ENCODE assay signal across 28 cellular contexts in the genomic region with DNA sequence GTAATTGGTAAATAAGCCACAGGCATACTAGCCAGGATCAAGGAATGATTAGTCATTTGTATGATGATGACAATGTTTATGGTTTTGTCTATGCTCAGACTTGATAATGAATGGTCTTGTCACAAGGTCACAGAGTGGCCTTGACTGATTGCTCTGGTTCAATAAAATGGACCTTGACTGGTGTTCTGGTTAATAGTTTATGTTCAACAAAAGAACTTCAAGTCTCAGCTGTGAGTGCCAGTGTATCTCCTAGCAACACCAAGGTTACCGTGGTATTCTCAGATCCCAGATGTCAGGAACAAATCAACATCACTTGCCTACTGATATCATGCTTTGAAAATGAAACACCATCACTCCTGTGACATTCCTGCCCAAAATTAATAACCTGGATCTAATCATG. TPM values are rescaled to one million over a fixed set of nuclear protein-coding genes. Genes with fewer than 3 reads are reported as not detected.
DNase-seq lines count a peak whose midpoint lies in the region; ATAC-seq, FAIRE-seq and TF ChIP-seq lines count a peak whose summit lies in the region.
"Had no signal": no experiment of that assay in that cellular context is flagged by ENCODE, and none has a peak within 500 bp of the region (broad histone marks: within the 10 kb centered on the region; RNA-seq: fewer than 3 reads in every experiment).

No MANE protein-coding gene starts in this region.

- no peaks in the 10 kb centered on the region for H3K36me3 Mint-ChIP-seq in progenitor cell of endocrine pancreas (ENCODE audit: insufficient read depth)
- H3K36me3 Mint-ChIP-seq in activated T-helper 1 cell treated with anti-CD3 and anti-CD28 coated beads, Interleukin-12 subunit alpha, Interleukin-12 subunit beta, Interleukin-2, Interleukin-4 antibody, amounts not matched to agents 30 ng/mL and 10 ng/mL and 1 ng/mL, durations not matched to agents 14 hours and 24 hours and 36 hours (ENCODE audit: low read depth), result no peaks in the 10 kb centered on the region
- H3K36me3 Mint-ChIP-seq: CD14-positive monocyte; CD8-positive, alpha-beta memory T cell; T-cell had no signal

- TF ChIP-seq POLR2A in K562 (conservative IDR thresholded peaks at IDR 0.05), result no peak

- FAIRE-seq in K562 (lab: Jason Lieb, UNC), result no peak
- FAIRE-seq: GM18507, HTR-8/SVneo had no signal

- peaks cover 20% of the 10 kb centered on the region for H3K4me1 Mint-ChIP-seq in progenitor cell of endocrine pancreas (ENCODE audit: low read depth)
- H3K4me1 Mint-ChIP-seq in activated T-helper 1 cell treated with anti-CD3 and anti-CD28 coated beads, Interleukin-12 subunit alpha, Interleukin-12 subunit beta, Interleukin-2, Interleukin-4 antibody, amounts not matched to agents 30 ng/mL and 10 ng/mL and 1 ng/mL, durations not matched to agents 14 hours and 24 hours and 36 hours (ENCODE audit: low read depth), result no peaks in the 10 kb centered on the region
- H3K4me1 Mint-ChIP-seq: CD14-positive monocyte; CD8-positive, alpha-beta memory T cell; T-cell had no signal

- TF ChIP-seq CTCF in K562 (IDR thresholded peaks at IDR 0.05 in 2 of 3, conservative IDR thresholded peaks at IDR 0.05 in 1 of 3; ENCODE audit: insufficient read depth in 2 of 3, low read depth in 1 of 3, low read length in 3 of 3), result no peak
- TF ChIP-seq CTCF in hepatocyte (IDR thresholded peaks at IDR 0.05; ENCODE audit: poor library complexity), result no peak
- TF ChIP-seq CTCF in progenitor cell of endocrine pancreas (IDR thresholded peaks at IDR 0.05; ENCODE audit: unreplicated experiment), result no peak

- POLR2A ChIA-PET in K562 (lab: Yijun Ruan, JAX), result no interaction called here

- H3K9me1 ChIP-seq in K562 (ENCODE audit: control insufficient read depth, insufficient read depth, low read length), result no peaks in the 10 kb centered on the region

- H3K4me2 ChIP-seq in K562 (ENCODE audit: insufficient read depth, low read length), result no peak overlapping the region
- no peak overlapping the region for H3K4me2 ChIP-seq in hepatocyte
- H3K4me2 ChIP-seq: PC-9 had no signal

- no peaks in the 10 kb centered on the region for H3K9me3 Mint-ChIP-seq in progenitor cell of endocrine pancreas (ENCODE audit: low read depth)
- no peaks in the 10 kb centered on the region for H3K9me3 Mint-ChIP-seq in activated T-helper 1 cell treated with anti-CD3 and anti-CD28 coated beads, Interleukin-12 subunit alpha, Interleukin-12 subunit beta, Interleukin-2, Interleukin-4 antibody, amounts not matched to agents 30 ng/mL and 10 ng/mL and 1 ng/mL, durations not matched to agents 14 hours and 24 hours and 36 hours
- H3K9me3 Mint-ChIP-seq: CD8-positive, alpha-beta memory T cell; H9; T-cell had no signal

- no TSS peak for BruUV-seq in K562 (replicated peaks; lab: Mats Ljungman, UMichigan)

- H3K4me3 Mint-ChIP-seq in progenitor cell of endocrine pancreas (ENCODE audit: low read depth), result no peak overlapping the region
- H3K4me3 Mint-ChIP-seq in activated T-helper 1 cell treated with anti-CD3 and anti-CD28 coated beads, Interleukin-12 subunit alpha, Interleukin-12 subunit beta, Interleukin-2, Interleukin-4 antibody, amounts not matched to agents 30 ng/mL and 10 ng/mL and 1 ng/mL, durations not matched to agents 14 hours and 24 hours and 36 hours, result no peak overlapping the region
- H3K4me3 Mint-ChIP-seq: CD14-positive monocyte; CD8-positive, alpha-beta memory T cell; H9; T-cell had no signal

- H2AFZ ChIP-seq in K562 (ENCODE audit: low read depth, low read length) (no peak overlapping the region), hepatocyte (no peak overlapping the region)
- H2AFZ ChIP-seq: GM23248, PC-9 had no signal

- 0% methylated on average over 1 of the region's 1 CpG for WGBS in K562 (ENCODE audit: insufficient coverage, low coverage, missing lambda C conversion rate)
- WGBS in hepatocyte (ENCODE audit: low lambda C conversion rate, missing lambda C conversion rate), result 16% methylated on average over 1 of the region's 1 CpG

- peak; percentile 29 for DNase-seq in Caki2 (ENCODE audit: low read depth)
- DNase-seq in K562 (ENCODE audit: extremely low read depth in 1 of 4, low spot score in 3 of 4), result no peak
- DNase-seq in hepatocyte (ENCODE audit: low spot score), result peak; percentile 17
- no peak for DNase-seq in progenitor cell of endocrine pancreas (ENCODE audit: low spot score, unreplicated experiment)
- no peak for DNase-seq in NCI-H2081 treated with DMSO at 0.1 percent for 48 hours (lab: John Stamatoyannopoulos, UW)
- DNase-seq in activated T-helper 1 cell treated with anti-CD3 and anti-CD28 coated beads, Interleukin-12 subunit alpha, Interleukin-12 subunit beta, Interleukin-2, Interleukin-4 antibody, amounts not matched to agents 30 ng/mL and 10 ng/mL and 1 ng/mL, durations not matched to agents 14 hours and 24 hours and 36 hours (ENCODE audit: low spot score), result no peak
- DNase-seq: BE2C; Calu3; CD8-positive, alpha-beta memory T cell; GM23248; H9; KG1; MM.1S; NCI-H1694 treated with DMSO at 0.1 percent for 48 hours; NCI-H2107; NCI-H446 treated with DMSO at 0.1 percent for 48 hours; NCI-H526; NCI-H82; NK-92 treated with Interleukin-12 subunit alpha and Interleukin-12 subunit beta, amount 100 ng/mL, for 24 hours; PC-9; T-cell had no signal

- no peak overlapping the region for H3K9ac ChIP-seq in K562 (ENCODE audit: insufficient read depth in 1 of 2, low read depth in 2 of 2, low read length in 2 of 2)
- H3K9ac ChIP-seq: GM23248 had no signal

- TF ChIP-seq RAD21 in K562 (CRISPR knock-in tag; conservative IDR thresholded peaks at IDR 0.05 in 1 of 2, IDR thresholded peaks at IDR 0.05 in 1 of 2), result no peak

- H4K20me1 ChIP-seq in K562 (replicated peaks; ENCODE audit: control insufficient read depth, insufficient read depth, low read length) (no peaks in the 10 kb centered on the region), hepatocyte (ENCODE audit: insufficient read depth, poor library complexity, severe bottlenecking) (no peaks in the 10 kb centered on the region)

- H3K79me2 ChIP-seq in K562 (ENCODE audit: control insufficient read depth, insufficient read depth, low read length), result no peaks in the 10 kb centered on the region
- H3K79me2 ChIP-seq in hepatocyte, result no peaks in the 10 kb centered on the region

- H3K27ac Mint-ChIP-seq in progenitor cell of endocrine pancreas, result peak overlapping the region; percentile 13
- no peak overlapping the region for H3K27ac Mint-ChIP-seq in activated T-helper 1 cell treated with anti-CD3 and anti-CD28 coated beads, Interleukin-12 subunit alpha, Interleukin-12 subunit beta, Interleukin-2, Interleukin-4 antibody, amounts not matched to agents 30 ng/mL and 10 ng/mL and 1 ng/mL, durations not matched to agents 14 hours and 24 hours and 36 hours
- H3K27ac Mint-ChIP-seq: CD14-positive monocyte; CD8-positive, alpha-beta memory T cell; H9; T-cell had no signal

- no peaks in the 10 kb centered on the region for H3K9me2 ChIP-seq in hepatocyte (replicated peaks; ENCODE audit: insufficient read depth)

- H3K27ac ChIP-seq in K562 (ENCODE audit: extremely low read depth, low read depth, low read length), result no peak overlapping the region
- H3K27ac ChIP-seq in hepatocyte, result no peak overlapping the region
- H3K27ac ChIP-seq: GM23248, PC-9, SJSA1 had no signal

- H3K27me3 Mint-ChIP-seq in progenitor cell of endocrine pancreas, result peaks cover 3% of the 10 kb centered on the region
- peaks cover 16% of the 10 kb centered on the region for H3K27me3 Mint-ChIP-seq in activated T-helper 1 cell treated with anti-CD3 and anti-CD28 coated beads, Interleukin-12 subunit alpha, Interleukin-12 subunit beta, Interleukin-2, Interleukin-4 antibody, amounts not matched to agents 30 ng/mL and 10 ng/mL and 1 ng/mL, durations not matched to agents 14 hours and 24 hours and 36 hours (ENCODE audit: insufficient read depth)

- H3K4me3 ChIP-seq in K562 (no peak overlapping the region), hepatocyte (no peak overlapping the region)
- H3K4me3 ChIP-seq: GM23248, PC-9, SJSA1 had no signal

- in situ Hi-C loops in Caki2 (cut with HindIII; ENCODE audit: low pct_unique_long_range_greater_than_20kb, low sequenced_read_pairs), result no loop called here
- in situ Hi-C loops in K562 (cut with MboI), result no loop called here

- intact Hi-C loops in K562 (cut with micrococcal nuclease), result no loop called here
- intact Hi-C loops in activated T-helper 1 cell treated with anti-CD3 and anti-CD28 coated beads, Interleukin-12 subunit alpha, Interleukin-12 subunit beta, Interleukin-2, Interleukin-4 antibody, amounts not matched to agents 30 ng/mL and 10 ng/mL and 1 ng/mL, durations not matched to agents 14 hours and 24 hours and 36 hours (cut with micrococcal nuclease), result no loop called here

- H3K4me1 ChIP-seq in K562 (replicated peaks in 1 of 2; ENCODE audit: control insufficient read depth in 2 of 2, insufficient read depth in 2 of 2, low read length in 2 of 2), result no peaks in the 10 kb centered on the region
- no peaks in the 10 kb centered on the region for H3K4me1 ChIP-seq in hepatocyte (ENCODE audit: insufficient read depth)
- H3K4me1 ChIP-seq: BE2C, SJSA1 had no signal

- ATAC-seq in K562 (no peak), GM19397 (IDR thresholded peaks at IDR 0.05; ENCODE audit: unreplicated experiment) (no peak)
- ATAC-seq: Right ventricle myocardium inferior, T-cell had no signal

- CTCF ChIA-PET in K562 (lab: Yijun Ruan, JAX; ENCODE audit: low intra/inter-chr PET ratio), result no interaction called here

- H3K27me3 ChIP-seq in K562 (ENCODE audit: control insufficient read depth in 2 of 2, insufficient read depth in 2 of 2, low read length in 2 of 2), result no peaks in the 10 kb centered on the region; a peak in 1 of 5 replicates
- H3K27me3 ChIP-seq in hepatocyte, result no peaks in the 10 kb centered on the region
- H3K27me3 ChIP-seq: BE2C, SJSA1 had no signal

- no peak for TF ChIP-seq EP300 in K562 (IDR thresholded peaks at IDR 0.05; ENCODE audit: low read length)

- H3K9me3 ChIP-seq in K562 (replicated peaks; ENCODE audit: control insufficient read depth, insufficient read depth, low read depth, low read length) (no peaks in the 10 kb centered on the region), hepatocyte (ENCODE audit: low read depth) (no peaks in the 10 kb centered on the region)
- H3K9me3 ChIP-seq: BE2C, SJSA1 had no signal

- H3K36me3 ChIP-seq in K562 (ENCODE audit: control insufficient read depth, insufficient read depth, low read length), result no peaks in the 10 kb centered on the region
- H3K36me3 ChIP-seq in hepatocyte (replicated peaks; ENCODE audit: insufficient read depth, low read depth), result no peaks in the 10 kb centered on the region
- H3K36me3 ChIP-seq: BE2C, SJSA1 had no signal

RNA-seq across cellular contexts. Expression of a gene that starts 16.3 kb away (rescaled TPM):
- 0.17 TPM in 2 replicates for total RNA-seq in Caki2 (2014; rRNA removed; shearing (Covaris generic); ENCODE audit: low replicate concordance)
- total RNA-seq in K562 (2011; cell fraction: chromatin; rRNA removed; ENCODE audit: low replicate concordance), result not detected in 2 replicates
- not detected in 2 replicates for total RNA-seq in K562 (2011; cell fraction: nucleolus; rRNA removed)
- not detected in 2 replicates for total RNA-seq in K562 (2011; cell fraction: nucleoplasm; rRNA removed)
- total RNA-seq in K562 (2014; rRNA removed), result 0.41 and 0.45 TPM in 2 replicates
- not detected in 2 replicates for total RNA-seq in K562 (2014; rRNA removed; fragmentation: Illumina TruSeq; extraction: Trizol)
- total RNA-seq in K562 (2015; rRNA removed; fragmentation: Illumina TruSeq; extraction: Trizol), result not detected in 2 replicates
- 0.07 and 0.09 TPM in 2 replicates for total RNA-seq in K562 (2021)
- polyA plus RNA-seq in K562 (2011; rRNA removed), result 0.07 TPM in 1 of 2 replicates, not detected in the other
- polyA plus RNA-seq in K562 (2011; cell fraction: cytosol; rRNA removed), result not detected in 2 replicates
- not detected in 2 replicates for polyA plus RNA-seq in K562 (2011; cell fraction: nucleus; rRNA removed)
- polyA plus RNA-seq in K562 (2012), result 0.08 TPM in 1 of 2 replicates, not detected in the other
- 0.09 TPM in 1 of 2 replicates, not detected in the other for polyA plus RNA-seq in K562 (2014; fragmentation: Illumina TruSeq; extraction: Trizol)
- under 1 TPM in 1 of 2 experiments, not detected in 1; 0.03 TPM for polyA plus RNA-seq in K562 (2014; fragmentation: Nextera tagmentation; extraction: Ambion mirVana)
- polyA plus RNA-seq in K562 (2014; rRNA removed), result 0.27 TPM in 1 of 2 replicates, not detected in the other
- not detected in 2 replicates for polyA minus RNA-seq in K562 (2011; rRNA and poly(A)+ RNA removed)
- not detected in 2 replicates for polyA minus RNA-seq in K562 (2011; cell fraction: cytosol; rRNA and poly(A)+ RNA removed)
- polyA minus RNA-seq in K562 (2011; cell fraction: nucleus; rRNA and poly(A)+ RNA removed), result not detected in 2 replicates
- total RNA-seq in hepatocyte, result 3.5 and 4.7 TPM in 2 replicates
- polyA plus RNA-seq in hepatocyte, result 2.6 and 4.4 TPM in 2 replicates
- total RNA-seq in progenitor cell of endocrine pancreas, result 22.6 and 23.3 TPM in 2 replicates
- total RNA-seq in activated T-helper 1 cell treated with anti-CD3 and anti-CD28 coated beads, Interleukin-12 subunit alpha, Interleukin-12 subunit beta, Interleukin-2, Interleukin-4 antibody, amounts not matched to agents 30 ng/mL and 10 ng/mL and 1 ng/mL, durations not matched to agents 14 hours and 24 hours and 36 hours, result not detected in 2 replicates
- total RNA-seq: CD8-positive, alpha-beta memory T cell; GM23248; Right ventricle myocardium inferior; SJSA1; T-cell had no signal
- polyA plus RNA-seq: CD14-positive monocyte; CD8-positive, alpha-beta memory T cell had no signal

RNA-seq across cellular contexts. Expression of a gene that starts 53.5 kb away (rescaled TPM):
- total RNA-seq in Caki2 (2014; rRNA removed; shearing (Covaris generic); ENCODE audit: low replicate concordance), result 3.5 TPM in 1 of 2 replicates, not detected in the other
- total RNA-seq in K562 (2011; cell fraction: chromatin; rRNA removed; ENCODE audit: low replicate concordance), result not detected in 2 replicates
- total RNA-seq in K562 (2011; cell fraction: nucleolus; rRNA removed), result not detected in 2 replicates
- not detected in 2 replicates for total RNA-seq in K562 (2011; cell fraction: nucleoplasm; rRNA removed)
- not detected in 2 replicates for total RNA-seq in K562 (2014; rRNA removed)
- not detected in 2 replicates for total RNA-seq in K562 (2014; rRNA removed; fragmentation: Illumina TruSeq; extraction: Trizol)
- total RNA-seq in K562 (2015; rRNA removed; fragmentation: Illumina TruSeq; extraction: Trizol), result not detected in 2 replicates
- total RNA-seq in K562 (2021), result not detected in 2 replicates
- not detected in 2 replicates for polyA plus RNA-seq in K562 (2011; rRNA removed)
- polyA plus RNA-seq in K562 (2011; cell fraction: cytosol; rRNA removed), result not detected in 2 replicates
- polyA plus RNA-seq in K562 (2011; cell fraction: nucleus; rRNA removed), result not detected in 2 replicates
- 0.04 TPM in 1 of 2 replicates, not detected in the other for polyA plus RNA-seq in K562 (2012)
- 0.04 TPM in 1 of 2 replicates, not detected in the other for polyA plus RNA-seq in K562 (2014; fragmentation: Illumina TruSeq; extraction: Trizol)
- not detected for polyA plus RNA-seq in K562 (2014; fragmentation: Nextera tagmentation; extraction: Ambion mirVana)
- not detected in 2 replicates for polyA plus RNA-seq in K562 (2014; rRNA removed)
- not detected in 2 replicates for polyA minus RNA-seq in K562 (2011; rRNA and poly(A)+ RNA removed)
- polyA minus RNA-seq in K562 (2011; cell fraction: cytosol; rRNA and poly(A)+ RNA removed), result not detected in 2 replicates
- not detected in 2 replicates for polyA minus RNA-seq in K562 (2011; cell fraction: nucleus; rRNA and poly(A)+ RNA removed)
- total RNA-seq in hepatocyte, result 0.07 TPM in 1 of 2 replicates, not detected in the other
- not detected in 2 replicates for polyA plus RNA-seq in hepatocyte
- 0.62 and 0.98 TPM in 2 replicates for total RNA-seq in progenitor cell of endocrine pancreas
- total RNA-seq in activated T-helper 1 cell treated with anti-CD3 and anti-CD28 coated beads, Interleukin-12 subunit alpha, Interleukin-12 subunit beta, Interleukin-2, Interleukin-4 antibody, amounts not matched to agents 30 ng/mL and 10 ng/mL and 1 ng/mL, durations not matched to agents 14 hours and 24 hours and 36 hours, result not detected in 2 replicates
- total RNA-seq: Calu3; CD8-positive, alpha-beta memory T cell; PC-9; Right ventricle myocardium inferior; RPMI7951; SJSA1; T-cell had no signal
- polyA plus RNA-seq: CD14-positive monocyte; CD8-positive, alpha-beta memory T cell had no signal

Comparison
In these comparisons a context has a peak if more than half of its experiments do, and no peak if none do; other contexts are left out.
1. DNase-seq: peak in Caki2 (single experiment) and hepatocyte (single experiment); none in K562 (0 of 4), progenitor cell of endocrine pancreas (single experiment), NCI-H2081 treated with DMSO at 0.1 percent for 48 hours (single experiment) and activated T-helper 1 cell treated with anti-CD3 and anti-CD28 coated beads, Interleukin-12 subunit alpha, Interleukin-12 subunit beta, Interleukin-2, Interleukin-4 antibody, amounts not matched to agents 30 ng/mL and 10 ng/mL and 1 ng/mL, durations not matched to agents 14 hours and 24 hours and 36 hours (single experiment).